Comparison of ENCODE assay signal across 10 cellular contexts in genomic region chr4:184395451-184395917, GRCh38.
DNase-seq lines count a peak whose midpoint lies in the region; ATAC-seq and TF ChIP-seq lines count a peak whose summit lies in the region.
"Had no signal": no experiment of that assay in that cellular context is flagged by ENCODE, and none has a peak within 500 bp of the region (broad histone marks: within the 10 kb centered on the region; RNA-seq: fewer than 3 reads in every experiment).

No MANE protein-coding gene starts in this region.

- H3K4me1 Mint-ChIP-seq in brain = peaks cover 9% of the 10 kb centered on the region
- peaks cover 42% of the 10 kb centered on the region for H3K4me1 Mint-ChIP-seq in stimulated activated memory B cell treated with anti-CD40 and anti-IgM and Interleukin-4, amounts not matched to agents 10 μg/mL and 1 μg/mL and 100 μg/mL, for 72 hours
- peaks cover 15% of the 10 kb centered on the region for H3K4me1 Mint-ChIP-seq in activated naive CD4-positive, alpha-beta T cell treated with anti-CD3 and anti-CD28 coated beads, Interleukin-2, amount 10 ng/mL, durations not matched to agents 7 days and 5 days

- H3K9me3 Mint-ChIP-seq in brain = no peaks in the 10 kb centered on the region
- H3K9me3 Mint-ChIP-seq in stimulated activated memory B cell treated with anti-CD40 and anti-IgM and Interleukin-4, amounts not matched to agents 10 μg/mL and 1 μg/mL and 100 μg/mL, for 72 hours = no peaks in the 10 kb centered on the region
- no peaks in the 10 kb centered on the region for H3K9me3 Mint-ChIP-seq in activated naive CD4-positive, alpha-beta T cell treated with anti-CD3 and anti-CD28 coated beads, Interleukin-2, amount 10 ng/mL, durations not matched to agents 7 days and 5 days

- H3K27me3 Mint-ChIP-seq in brain = no peaks in the 10 kb centered on the region
- H3K27me3 Mint-ChIP-seq in stimulated activated memory B cell treated with anti-CD40 and anti-IgM and Interleukin-4, amounts not matched to agents 10 μg/mL and 1 μg/mL and 100 μg/mL, for 72 hours = no peaks in the 10 kb centered on the region
- no peaks in the 10 kb centered on the region for H3K27me3 Mint-ChIP-seq in activated naive CD4-positive, alpha-beta T cell treated with anti-CD3 and anti-CD28 coated beads, Interleukin-2, amount 10 ng/mL, durations not matched to agents 7 days and 5 days

- no peak overlapping the region for H3K4me3 Mint-ChIP-seq in brain
- H3K4me3 Mint-ChIP-seq in stimulated activated memory B cell treated with anti-CD40 and anti-IgM and Interleukin-4, amounts not matched to agents 10 μg/mL and 1 μg/mL and 100 μg/mL, for 72 hours = peak overlapping the region; percentile 69
- H3K4me3 Mint-ChIP-seq in activated naive CD4-positive, alpha-beta T cell treated with anti-CD3 and anti-CD28 coated beads, Interleukin-2, amount 10 ng/mL, durations not matched to agents 7 days and 5 days = no peak overlapping the region

- CTCF ChIA-PET in activated naive CD4-positive, alpha-beta T cell treated with anti-CD3 and anti-CD28 coated beads, Interleukin-2, amount 10 ng/mL, durations not matched to agents 7 days and 5 days (lab: Charles Lee) = interaction anchor here (1.4 to 1.9 kb wide), 2 partner anchors 11 to 67 kb away, joined by 3 to 6 read pairs; no protein-coding TSS in a partner anchor

- DNase-seq in iPS-NIHi7 (ENCODE audit: extremely low spot score) (no peak), NCI-H2081 treated with DMSO at 0.1 percent for 48 hours (lab: John Stamatoyannopoulos, UW) (no peak)
- no peak for DNase-seq in activated naive CD4-positive, alpha-beta T cell treated with anti-CD3 and anti-CD28 coated beads, Interleukin-2, amount 10 ng/mL, durations not matched to agents 7 days and 5 days
- DNase-seq: body of pancreas; stimulated activated CD4-positive, alpha-beta T cell treated with anti-CD3 and anti-CD28 coated beads, Interleukin-2, amount 100 ng/mL, for 48 hours had no signal

- H3K36me3 Mint-ChIP-seq in brain = peaks cover 89% of the 10 kb centered on the region
- H3K36me3 Mint-ChIP-seq in stimulated activated memory B cell treated with anti-CD40 and anti-IgM and Interleukin-4, amounts not matched to agents 10 μg/mL and 1 μg/mL and 100 μg/mL, for 72 hours = peaks cover 83% of the 10 kb centered on the region
- peaks cover 91% of the 10 kb centered on the region for H3K36me3 Mint-ChIP-seq in activated naive CD4-positive, alpha-beta T cell treated with anti-CD3 and anti-CD28 coated beads, Interleukin-2, amount 10 ng/mL, durations not matched to agents 7 days and 5 days

- ATAC-seq in GM19395 (IDR thresholded peaks at IDR 0.05; ENCODE audit: unreplicated experiment) (peak; percentile 28), HG03095 (IDR thresholded peaks at IDR 0.05; ENCODE audit: unreplicated experiment) (peak; percentile 3)
- ATAC-seq in stimulated activated memory B cell treated with anti-CD40 and anti-IgM and Interleukin-4, amounts not matched to agents 10 μg/mL and 1 μg/mL and 100 μg/mL, for 72 hours = peak; percentile 29
- ATAC-seq: body of pancreas, HCT116 had no signal

- no peak for TF ChIP-seq CTCF in brain (conservative IDR thresholded peaks at IDR 0.05)

- peak overlapping the region in 3 of 5 experiments; percentile 37 to 76 (median 40) for H3K27ac Mint-ChIP-seq in brain
- peak overlapping the region; percentile 88 for H3K27ac Mint-ChIP-seq in stimulated activated memory B cell treated with anti-CD40 and anti-IgM and Interleukin-4, amounts not matched to agents 10 μg/mL and 1 μg/mL and 100 μg/mL, for 72 hours
- H3K27ac Mint-ChIP-seq in activated naive CD4-positive, alpha-beta T cell treated with anti-CD3 and anti-CD28 coated beads, Interleukin-2, amount 10 ng/mL, durations not matched to agents 7 days and 5 days = no peak overlapping the region
